7 cellular contexts compared by ENCODE assay signal in the genomic region with DNA sequence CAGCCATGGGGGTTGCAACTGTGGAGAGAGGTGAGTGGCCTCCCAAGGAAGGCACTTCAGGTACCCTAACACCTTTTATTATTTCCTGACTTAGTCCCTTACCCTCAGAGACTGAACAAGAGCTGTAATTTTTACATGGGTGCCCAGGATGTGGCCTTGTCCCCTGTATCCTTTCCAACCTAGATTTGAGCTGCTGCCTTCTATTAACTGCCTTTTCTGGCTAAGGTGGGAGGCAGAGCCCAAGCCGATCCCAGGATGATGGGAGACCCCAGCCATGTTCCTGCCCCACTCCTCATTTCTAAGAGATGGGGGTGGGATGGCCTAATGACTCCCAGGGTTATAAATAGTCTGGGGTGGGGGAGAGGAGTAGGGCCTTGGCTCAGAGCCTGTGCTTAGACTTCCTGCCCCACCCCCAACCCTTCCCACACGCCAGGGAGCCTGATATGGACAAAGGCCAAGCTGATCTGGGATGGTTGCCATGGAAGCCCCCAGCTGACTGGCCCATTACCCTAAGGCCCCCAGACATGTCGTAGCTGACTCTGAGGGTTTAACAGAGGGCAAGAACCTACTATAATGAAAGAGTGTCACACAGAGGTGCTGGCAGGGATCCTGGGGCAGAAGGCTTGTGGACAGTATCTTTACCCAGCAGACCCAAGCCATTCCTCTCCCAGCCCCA. TPM values are rescaled to one million over a fixed set of nuclear protein-coding genes. Genes with fewer than 3 reads are reported as not detected.
DNase-seq lines count a peak whose midpoint lies in the region; ATAC-seq and TF ChIP-seq lines count a peak whose summit lies in the region.
"Had no signal": no experiment of that assay in that cellular context is flagged by ENCODE, and none has a peak within 500 bp of the region (broad histone marks: within the 10 kb centered on the region; RNA-seq: fewer than 3 reads in every experiment).

No MANE protein-coding gene starts in this region.

- CTCF ChIA-PET in HEK293T (lab: Yijun Ruan, JAX): interaction anchor here (0.6 kb wide), 1 partner anchor 32 kb away, joined by 3 read pairs; no protein-coding TSS in a partner anchor
- CTCF ChIA-PET in naive thymus-derived CD4-positive, alpha-beta T cell (lab: Charles Lee): no interaction called here

- no peaks in the 10 kb centered on the region for H3K36me3 Mint-ChIP-seq in naive thymus-derived CD4-positive, alpha-beta T cell

- DNase-seq in NCI-H1105 (lab: John Stamatoyannopoulos, UW): peak; percentile 73
- DNase-seq in renal cortical epithelial cell (ENCODE audit: low read depth): peak; percentile 48
- DNase-seq in HEK293T (ENCODE audit: extremely low spot score): no peak
- no peak for DNase-seq in naive thymus-derived CD4-positive, alpha-beta T cell
- DNase-seq in stimulated activated naive CD8-positive, alpha-beta T cell treated with anti-CD3 and anti-CD28 coated beads, Interleukin-15, amount 100 ng/mL, for 72 hours: no peak

- intact Hi-C loops in naive thymus-derived CD4-positive, alpha-beta T cell (cut with micrococcal nuclease): loop anchor here in 1 of 2 donors (5.0 kb wide), 1 partner anchor 499 kb away; a partner anchor contains a TSS

- H3K27me3 Mint-ChIP-seq in naive thymus-derived CD4-positive, alpha-beta T cell: no peaks in the 10 kb centered on the region
- H3K27me3 Mint-ChIP-seq in stimulated activated naive CD8-positive, alpha-beta T cell treated with anti-CD3 and anti-CD28 coated beads, Interleukin-15, amount 100 ng/mL, for 72 hours: no peaks in the 10 kb centered on the region

- peaks cover 8 to 34% (median 23%) of the 10 kb centered on the region in 7 donors for H3K4me1 Mint-ChIP-seq in naive thymus-derived CD4-positive, alpha-beta T cell
- H3K4me1 Mint-ChIP-seq in stimulated activated naive CD8-positive, alpha-beta T cell treated with anti-CD3 and anti-CD28 coated beads, Interleukin-15, amount 100 ng/mL, for 72 hours: peaks cover 33% of the 10 kb centered on the region

- H3K9me3 Mint-ChIP-seq in naive thymus-derived CD4-positive, alpha-beta T cell: no peaks in the 10 kb centered on the region
- no peaks in the 10 kb centered on the region for H3K9me3 Mint-ChIP-seq in stimulated activated naive CD8-positive, alpha-beta T cell treated with anti-CD3 and anti-CD28 coated beads, Interleukin-15, amount 100 ng/mL, for 72 hours

- peak overlapping the region; percentile 68 to 81 for H3K4me3 ChIP-seq in esophagus (ENCODE audit: low read depth in 1 of 2, low read length in 2 of 2)
- H3K4me3 ChIP-seq in naive thymus-derived CD4-positive, alpha-beta T cell (ENCODE audit: low read length): no peak overlapping the region

- WGBS in esophagus, 2 donors: 20 to 31% methylated on average over 3 of the region's 3 CpGs

- peak overlapping the region; percentile 24 to 83 for H3K27ac ChIP-seq in esophagus (ENCODE audit: low read depth in 2 of 2, low read length in 1 of 2)
- H3K27ac ChIP-seq in naive thymus-derived CD4-positive, alpha-beta T cell (ENCODE audit: low read depth, low read length): no peak overlapping the region
- H3K27ac ChIP-seq: SJSA1 had no signal

- H3K36me3 ChIP-seq in esophagus (ENCODE audit: control insufficient read depth in 2 of 2, insufficient read depth in 2 of 2, low read length in 1 of 2): peaks cover 3 to 19% of the 10 kb centered on the region in 2 donors
- H3K36me3 ChIP-seq in naive thymus-derived CD4-positive, alpha-beta T cell (ENCODE audit: control insufficient read depth in 2 of 3, insufficient read depth in 3 of 3, low read length in 3 of 3): peaks cover 0 to 5% (median 0%) of the 10 kb centered on the region in 3 experiments

- no peaks in the 10 kb centered on the region for H3K27me3 ChIP-seq in esophagus (ENCODE audit: control insufficient read depth in 1 of 2, insufficient read depth in 2 of 2, low read length in 2 of 2)
- no peaks in the 10 kb centered on the region for H3K27me3 ChIP-seq in naive thymus-derived CD4-positive, alpha-beta T cell (ENCODE audit: control insufficient read depth in 2 of 2, insufficient read depth in 2 of 2, low read length in 2 of 2)
- H3K27me3 ChIP-seq: SJSA1 had no signal

- no peaks in the 10 kb centered on the region for H3K9me3 ChIP-seq in esophagus (ENCODE audit: control insufficient read depth in 2 of 2, insufficient read depth in 1 of 2, low read depth in 1 of 2, low read length in 1 of 2)
- no peaks in the 10 kb centered on the region for H3K9me3 ChIP-seq in naive thymus-derived CD4-positive, alpha-beta T cell (ENCODE audit: control insufficient read depth in 2 of 3, low read length in 3 of 3)
- H3K9me3 ChIP-seq: SJSA1 had no signal

- ATAC-seq in naive thymus-derived CD4-positive, alpha-beta T cell: no peak
- ATAC-seq in stimulated activated naive CD8-positive, alpha-beta T cell treated with anti-CD3 and anti-CD28 coated beads, Interleukin-15, amount 100 ng/mL, for 72 hours: no peak

- H3K27ac Mint-ChIP-seq in naive thymus-derived CD4-positive, alpha-beta T cell: peak overlapping the region in 1 of 9 donors; percentile 81
- no peak overlapping the region for H3K27ac Mint-ChIP-seq in stimulated activated naive CD8-positive, alpha-beta T cell treated with anti-CD3 and anti-CD28 coated beads, Interleukin-15, amount 100 ng/mL, for 72 hours

- H3K4me3 Mint-ChIP-seq in naive thymus-derived CD4-positive, alpha-beta T cell: peak overlapping the region in 1 of 10 donors; percentile 29
- no peak overlapping the region for H3K4me3 Mint-ChIP-seq in stimulated activated naive CD8-positive, alpha-beta T cell treated with anti-CD3 and anti-CD28 coated beads, Interleukin-15, amount 100 ng/mL, for 72 hours

- peaks cover 6 to 14% of the 10 kb centered on the region in 2 donors for H3K4me1 ChIP-seq in esophagus (ENCODE audit: control insufficient read depth in 2 of 2, insufficient read depth in 2 of 2, low read length in 1 of 2)
- peaks cover 5 to 20% of the 10 kb centered on the region in 2 donors for H3K4me1 ChIP-seq in naive thymus-derived CD4-positive, alpha-beta T cell (ENCODE audit: control insufficient read depth in 2 of 2, insufficient read depth in 2 of 2, low read length in 2 of 2)

- POLR2A ChIA-PET in HEK293T (lab: Yijun Ruan, JAX): no interaction called here
- POLR2A ChIA-PET in naive thymus-derived CD4-positive, alpha-beta T cell (lab: Charles Lee): interaction anchor here (0.8 kb wide), 1 partner anchor 52 kb away, joined by 3 read pairs; a partner anchor contains a TSS

TF ChIP-seq in HEK293T, 16 proteins besides CTCF, POLR2A, EP300 and RAD21:
- no peak for TF ChIP-seq ELF4 (IDR thresholded peaks at IDR 0.05)
- TF ChIP-seq TARDBP (IDR thresholded peaks at IDR 0.05): no peak
- no peak for TF ChIP-seq FOXM1 (IDR thresholded peaks at IDR 0.05; ENCODE audit: borderline replicate concordance)
- no peak for TF ChIP-seq L3MBTL2 (conservative IDR thresholded peaks at IDR 0.05)
- TF ChIP-seq ZNF384 (IDR thresholded peaks at IDR 0.05): no peak
- TF ChIP-seq, protein P1, sequence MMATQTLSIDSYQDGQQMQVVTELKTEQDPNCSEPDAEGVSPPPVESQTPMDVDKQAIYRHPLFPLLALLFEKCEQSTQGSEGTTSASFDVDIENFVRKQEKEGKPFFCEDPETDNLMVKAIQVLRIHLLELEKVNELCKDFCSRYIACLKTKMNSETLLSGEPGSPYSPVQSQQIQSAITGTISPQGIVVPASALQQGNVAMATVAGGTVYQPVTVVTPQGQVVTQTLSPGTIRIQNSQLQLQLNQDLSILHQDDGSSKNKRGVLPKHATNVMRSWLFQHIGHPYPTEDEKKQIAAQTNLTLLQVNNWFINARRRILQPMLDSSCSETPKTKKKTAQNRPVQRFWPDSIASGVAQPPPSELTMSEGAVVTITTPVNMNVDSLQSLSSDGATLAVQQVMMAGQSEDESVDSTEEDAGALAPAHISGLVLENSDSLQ (IDR thresholded peaks at IDR 0.05): no peak
- TF ChIP-seq BHLHE40 (IDR thresholded peaks at IDR 0.05; ENCODE audit: borderline replicate concordance): no peak
- no peak for TF ChIP-seq NFRKB (IDR thresholded peaks at IDR 0.05)
- TF ChIP-seq FOXA1 (IDR thresholded peaks at IDR 0.05): no peak
- TF ChIP-seq ARNT (IDR thresholded peaks at IDR 0.05): no peak
- TF ChIP-seq FOXK2 (IDR thresholded peaks at IDR 0.05): no peak
- TF ChIP-seq SP1 (IDR thresholded peaks at IDR 0.05): no peak
- TF ChIP-seq HDGF (IDR thresholded peaks at IDR 0.05; ENCODE audit: borderline replicate concordance): no peak
- no peak for TF ChIP-seq LEF1 (IDR thresholded peaks at IDR 0.05; ENCODE audit: borderline replicate concordance)
- no peak for TF ChIP-seq CTBP1 (IDR thresholded peaks at IDR 0.05; ENCODE audit: borderline replicate concordance)

RNA-seq across cellular contexts. Expression of a gene that starts 1.9 kb away (rescaled TPM):
- polyA plus RNA-seq in esophagus: 10 to 100 TPM; 24.5 to 39.0 TPM
- total RNA-seq in renal cortical epithelial cell: 20.1 and 26.6 TPM in 2 replicates
- total RNA-seq in naive thymus-derived CD4-positive, alpha-beta T cell: 1 to 10 TPM; 1.5 to 7.1 (median 5.2) TPM
- polyA plus RNA-seq in naive thymus-derived CD4-positive, alpha-beta T cell: 10 to 100 TPM in 1 of 2 donors, 1 to 10 TPM in 1; 4.7 to 10.0 TPM

RNA-seq across cellular contexts. Expression of a gene that starts 7.1 kb away (rescaled TPM):
- polyA plus RNA-seq in esophagus: 10 to 100 TPM; 10.1 to 19.1 TPM
- 15.1 and 28.7 TPM in 2 replicates for total RNA-seq in renal cortical epithelial cell
- total RNA-seq in naive thymus-derived CD4-positive, alpha-beta T cell: 10 to 100 TPM; 16.5 to 39.5 (median 26.3) TPM
- 1 to 10 TPM; 2.0 to 2.3 TPM for polyA plus RNA-seq in naive thymus-derived CD4-positive, alpha-beta T cell

RNA-seq across cellular contexts. Expression of a gene that starts 40.4 kb away (rescaled TPM):
- polyA plus RNA-seq in esophagus: 100 to 1,000 TPM; 123 to 219 TPM
- 262 and 645 TPM in 2 replicates for total RNA-seq in renal cortical epithelial cell
- total RNA-seq in naive thymus-derived CD4-positive, alpha-beta T cell: 1 to 10 TPM in 4 of 5 experiments, not detected in 1; 1.2 to 5.0 (median 1.9) TPM
- polyA plus RNA-seq in naive thymus-derived CD4-positive, alpha-beta T cell: not detected

RNA-seq across cellular contexts. Expression of a gene that starts 52.6 kb away (rescaled TPM):
- polyA plus RNA-seq in esophagus: 10 to 100 TPM; 17.9 to 19.4 TPM
- total RNA-seq in renal cortical epithelial cell: 39.2 and 68.0 TPM in 2 replicates
- 100 to 1,000 TPM in 2 of 5 experiments, 10 to 100 TPM in 3; 60.0 to 106 (median 78.0) TPM for total RNA-seq in naive thymus-derived CD4-positive, alpha-beta T cell
- 10 to 100 TPM; 29.9 to 55.9 TPM for polyA plus RNA-seq in naive thymus-derived CD4-positive, alpha-beta T cell

Comparison
In these comparisons a context has a peak if more than half of its experiments do, and no peak if none do; other contexts are left out.
1. DNase-seq: peak in NCI-H1105 (single experiment) and renal cortical epithelial cell (single experiment); none in HEK293T (single experiment), naive thymus-derived CD4-positive, alpha-beta T cell (0 of 9) and stimulated activated naive CD8-positive, alpha-beta T cell treated with anti-CD3 and anti-CD28 coated beads, Interleukin-15, amount 100 ng/mL, for 72 hours (0 of 2).
2. RNA of a gene that starts 40.4 kb away (total RNA-seq): 262 to 645 TPM in renal cortical epithelial cell; 1.2 to 5.0 TPM in naive thymus-derived CD4-positive, alpha-beta T cell; every median in the first group is over 10 times any median in the second.